13 cellular contexts compared by ENCODE assay signal in genomic region chr12:92556141-92556540, GRCh38.
DNase-seq lines count a peak whose midpoint lies in the region; ATAC-seq and TF ChIP-seq lines count a peak whose summit lies in the region.
"Had no signal": no experiment of that assay in that cellular context is flagged by ENCODE, and none has a peak within 500 bp of the region (broad histone marks: within the 10 kb centered on the region; RNA-seq: fewer than 3 reads in every experiment).

No MANE protein-coding gene starts in this region.

- POLR2A ChIA-PET in naive thymus-derived CD4-positive, alpha-beta T cell (lab: Charles Lee): interaction anchor here (0.6 to 4.2 kb wide), 16 partner anchors 7 to 526 kb away, joined by 3 to 28 read pairs (median 4); partner anchors contain the start of gene BTG1

- peaks cover 0 to 2% (median 0%) of the 10 kb centered on the region in 3 donors for H3K9me3 Mint-ChIP-seq in IgD-negative memory B cell
- H3K9me3 Mint-ChIP-seq in naive thymus-derived CD4-positive, alpha-beta T cell: peaks cover 0 to 13% (median 2%) of the 10 kb centered on the region in 11 donors

- no peaks in the 10 kb centered on the region for H3K36me3 ChIP-seq in naive thymus-derived CD4-positive, alpha-beta T cell (ENCODE audit: control insufficient read depth in 2 of 3, insufficient read depth in 3 of 3, low read length in 3 of 3)
- H3K36me3 ChIP-seq: MG63 had no signal

- H3K27me3 ChIP-seq in naive thymus-derived CD4-positive, alpha-beta T cell (ENCODE audit: control insufficient read depth in 2 of 2, insufficient read depth in 2 of 2, low read length in 2 of 2): no peaks in the 10 kb centered on the region
- H3K27me3 ChIP-seq: MG63 had no signal

- H3K4me1 ChIP-seq in naive thymus-derived CD4-positive, alpha-beta T cell (ENCODE audit: control insufficient read depth in 2 of 2, insufficient read depth in 2 of 2, low read length in 2 of 2): peaks cover 16 to 22% of the 10 kb centered on the region in 2 donors

- H3K27ac ChIP-seq in naive thymus-derived CD4-positive, alpha-beta T cell (ENCODE audit: low read depth, low read length): peak overlapping the region; percentile 54

- H3K4me3 ChIP-seq in naive thymus-derived CD4-positive, alpha-beta T cell (ENCODE audit: low read length): peak overlapping the region; percentile 38
- H3K4me3 ChIP-seq: MG63 had no signal

- peak overlapping the region; percentile 67 to 85 (median 76) for H3K4me3 Mint-ChIP-seq in IgD-negative memory B cell
- H3K4me3 Mint-ChIP-seq in naive thymus-derived CD4-positive, alpha-beta T cell: peak overlapping the region; percentile 51 to 85 (median 75)

- CTCF ChIA-PET in naive thymus-derived CD4-positive, alpha-beta T cell (lab: Charles Lee): interaction anchor here (0.6 to 1.6 kb wide), 3 partner anchors 15 to 449 kb away, joined by 3 to 6 read pairs (median 3); no protein-coding TSS in a partner anchor

- peaks cover 32 to 57% (median 39%) of the 10 kb centered on the region in 3 donors for H3K4me1 Mint-ChIP-seq in IgD-negative memory B cell
- H3K4me1 Mint-ChIP-seq in naive thymus-derived CD4-positive, alpha-beta T cell: peaks cover 25 to 51% (median 45%) of the 10 kb centered on the region in 7 donors

- peaks cover 3% of the 10 kb centered on the region for H3K36me3 Mint-ChIP-seq in IgD-negative memory B cell
- H3K36me3 Mint-ChIP-seq in naive thymus-derived CD4-positive, alpha-beta T cell: peaks cover 0 to 27% (median 0%) of the 10 kb centered on the region in 5 donors

- no peak for TF ChIP-seq CTCF in omental fat pad (IDR thresholded peaks at IDR 0.05)

- no peak for DNase-seq in activated CD4-positive, CD25-positive, alpha-beta regulatory T cell treated with anti-CD3 and anti-CD28 coated beads, Interleukin-2, amount 50 U/mL, for 72 hours
- DNase-seq in naive thymus-derived CD4-positive, alpha-beta T cell: peak in 6 of 9 donors; percentile 26 to 56 (median 36)
- DNase-seq in head of caudate nucleus (no peak), putamen (ENCODE audit: low spot score) (no peak), omental fat pad (ENCODE audit: low spot score) (no peak)
- DNase-seq: 8988T; activated CD4-positive, alpha-beta T cell treated with anti-CD3 and anti-CD28 coated beads for 4 hours; MG63; retina had no signal

- peak overlapping the region; percentile 43 to 94 (median 91) for H3K27ac Mint-ChIP-seq in IgD-negative memory B cell
- peak overlapping the region in 8 of 9 donors; percentile 68 to 94 (median 90) for H3K27ac Mint-ChIP-seq in naive thymus-derived CD4-positive, alpha-beta T cell

- intact Hi-C loops in naive thymus-derived CD4-positive, alpha-beta T cell (cut with micrococcal nuclease): loop anchor here (1.0 to 10.0 kb wide), 4 partner anchors 16 to 501 kb away; no protein-coding TSS in a partner anchor
- intact Hi-C loops in head of caudate nucleus (cut with DNase I): no loop called here

- no peaks in the 10 kb centered on the region for H3K9me3 ChIP-seq in naive thymus-derived CD4-positive, alpha-beta T cell (ENCODE audit: control insufficient read depth in 2 of 3, low read length in 3 of 3)
- H3K9me3 ChIP-seq: MG63 had no signal

- no peaks in the 10 kb centered on the region for H3K27me3 Mint-ChIP-seq in IgD-negative memory B cell
- H3K27me3 Mint-ChIP-seq in naive thymus-derived CD4-positive, alpha-beta T cell: no peaks in the 10 kb centered on the region

- peak; percentile 15 to 22 for ATAC-seq in activated CD4-positive, CD25-positive, alpha-beta regulatory T cell treated with anti-CD3 and anti-CD28 coated beads, Interleukin-2, amount 50 U/mL, for 24 hours
- peak; percentile 42 for ATAC-seq in GM21515 (IDR thresholded peaks at IDR 0.05; ENCODE audit: unreplicated experiment)
- ATAC-seq in naive thymus-derived CD4-positive, alpha-beta T cell: peak; percentile 69
- no peak for ATAC-seq in omental fat pad (ENCODE audit: low FRiP score)
- ATAC-seq: Panc1 had no signal

Comparison
In these comparisons a context has a peak if more than half of its experiments do, and no peak if none do; other contexts are left out.
1. DNase-seq: peak in naive thymus-derived CD4-positive, alpha-beta T cell (6 of 9); none in activated CD4-positive, CD25-positive, alpha-beta regulatory T cell treated with anti-CD3 and anti-CD28 coated beads, Interleukin-2, amount 50 U/mL, for 72 hours (single experiment), head of caudate nucleus (0 of 42), putamen (single experiment) and omental fat pad (single experiment).